Comparison of ENCODE assay signal across 22 cellular contexts in the genomic region with DNA sequence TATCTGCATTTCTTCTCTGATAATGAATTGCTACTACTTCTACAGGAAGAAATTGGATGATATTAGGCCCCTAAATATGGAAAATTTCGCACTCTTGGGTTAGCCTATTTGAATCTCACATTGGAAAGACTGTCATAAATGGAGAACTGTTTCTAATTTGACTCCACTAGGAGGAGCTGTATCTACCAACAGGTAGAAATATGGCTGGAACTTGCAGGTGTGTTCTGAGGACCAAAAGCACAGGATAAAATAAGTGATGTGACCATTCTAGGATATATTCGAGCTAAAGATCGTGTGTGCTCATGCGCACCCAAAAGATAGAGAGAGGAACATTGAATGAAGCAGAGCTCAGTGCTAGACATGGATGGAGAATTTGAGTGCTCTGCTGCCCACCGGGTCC. TPM values are rescaled to one million over a fixed set of nuclear protein-coding genes. Genes with fewer than 3 reads are reported as not detected.
DNase-seq lines count a peak whose midpoint lies in the region; ATAC-seq, FAIRE-seq and TF ChIP-seq lines count a peak whose summit lies in the region.
"Had no signal": no experiment of that assay in that cellular context is flagged by ENCODE, and none has a peak within 500 bp of the region (broad histone marks: within the 10 kb centered on the region; RNA-seq: fewer than 3 reads in every experiment).

No MANE protein-coding gene starts in this region.

- H3K36me3 ChIP-seq in HepG2 (replicated peaks in 1 of 2; ENCODE audit: control insufficient read depth in 1 of 2, insufficient read depth in 2 of 2, low read length in 2 of 2) (no peaks in the 10 kb centered on the region), right lobe of liver (no peaks in the 10 kb centered on the region), tibial artery (no peaks in the 10 kb centered on the region), gastrocnemius medialis (no peaks in the 10 kb centered on the region)
- H3K36me3 ChIP-seq: transverse colon had no signal

- H3K27me3 ChIP-seq in HepG2 (ENCODE audit: control insufficient read depth in 1 of 2, insufficient read depth in 2 of 2, low read length in 2 of 2) (no peaks in the 10 kb centered on the region), right lobe of liver (no peaks in the 10 kb centered on the region), tibial artery (no peaks in the 10 kb centered on the region), gastrocnemius medialis (no peaks in the 10 kb centered on the region)
- H3K27me3 ChIP-seq: transverse colon had no signal

- FAIRE-seq in HepG2 (lab: Jason Lieb, UNC), result no peak

- no peak overlapping the region for H2AFZ ChIP-seq in HepG2 (ENCODE audit: low read length)

- no peak overlapping the region for H3K27ac ChIP-seq in HepG2 (ENCODE audit: extremely low read length, insufficient read depth, low read length)
- no peak overlapping the region for H3K27ac ChIP-seq in right lobe of liver
- no peak overlapping the region for H3K27ac ChIP-seq in tibial artery
- H3K27ac ChIP-seq in gastrocnemius medialis, result no peak overlapping the region
- H3K27ac ChIP-seq: transverse colon had no signal

- no TSS peak for BruUV-seq in HepG2 (replicated peaks; lab: Mats Ljungman, UMichigan)

- no peak for TF ChIP-seq RAD21 in HepG2 (CRISPR knock-in tag; IDR thresholded peaks at IDR 0.05)

- no peak overlapping the region for H3K4me2 ChIP-seq in HepG2 (ENCODE audit: low read depth, low read length)

- TF ChIP-seq POLR2A in HepG2 (IDR thresholded peaks at IDR 0.05; ENCODE audit: insufficient read depth in 1 of 2, low read depth in 2 of 2, low read length in 2 of 2), result no peak
- no peak for TF ChIP-seq POLR2A in right lobe of liver (IDR thresholded peaks at IDR 0.05)
- no peak for TF ChIP-seq POLR2A in gastrocnemius medialis (IDR thresholded peaks at IDR 0.05)

- H3K9me3 ChIP-seq in HepG2 (ENCODE audit: low read length), result no peaks in the 10 kb centered on the region
- no peaks in the 10 kb centered on the region for H3K9me3 ChIP-seq in right lobe of liver
- H3K9me3 ChIP-seq in tibial artery, result no peaks in the 10 kb centered on the region
- H3K9me3 ChIP-seq in gastrocnemius medialis, result no peaks in the 10 kb centered on the region
- H3K9me3 ChIP-seq: transverse colon had no signal

- ATAC-seq in HepG2 (no peak), right lobe of liver (no peak), gastrocnemius medialis (no peak)
- ATAC-seq: HCT116 had no signal

- POLR2A ChIA-PET in HepG2 (lab: Yijun Ruan, JAX), result no interaction called here

- H3K4me3 ChIP-seq in HepG2 (replicated peaks in 1 of 3; ENCODE audit: insufficient read depth in 1 of 3, low read depth in 2 of 3, low read length in 3 of 3), result no peak overlapping the region
- no peak overlapping the region for H3K4me3 ChIP-seq in right lobe of liver
- H3K4me3 ChIP-seq in epithelial cell of esophagus (ENCODE audit: low read length), result no peak overlapping the region
- no peak overlapping the region for H3K4me3 ChIP-seq in tibial artery
- no peak overlapping the region for H3K4me3 ChIP-seq in gastrocnemius medialis
- H3K4me3 ChIP-seq: transverse colon had no signal

- 69% methylated on average over 4 of the region's 5 CpGs for WGBS in HepG2 (ENCODE audit: low lambda C conversion rate)
- 63% methylated on average over 5 of the region's 5 CpGs for WGBS in right lobe of liver (ENCODE audit: insufficient coverage, low coverage, low lambda C conversion rate, missing lambda C conversion rate)

- H3K9ac ChIP-seq in HepG2 (ENCODE audit: insufficient read depth, low read depth, low read length), result no peak overlapping the region

- H3K4me1 ChIP-seq in HepG2 (ENCODE audit: insufficient read depth, low read length) (no peaks in the 10 kb centered on the region), right lobe of liver (no peaks in the 10 kb centered on the region), tibial artery (no peaks in the 10 kb centered on the region), gastrocnemius medialis (no peaks in the 10 kb centered on the region)

- intact Hi-C loops in HepG2 (cut with micrococcal nuclease; ENCODE audit: unreplicated experiment) (no loop called here), right lobe of liver (cut with DNase I) (no loop called here), tibial artery (cut with DNase I; ENCODE audit: low total_unique reads) (no loop called here), gastrocnemius medialis (cut with DNase I; ENCODE audit: low total_unique reads) (loop anchor here (10.0 kb wide), 1 partner anchor 296 kb away; no protein-coding TSS in a partner anchor)

- TF ChIP-seq EP300 in HepG2 (IDR thresholded peaks at IDR 0.05; ENCODE audit: low read depth in 2 of 2, low read length in 2 of 2) (no peak), HepG2 (CRISPR knock-in tag; IDR thresholded peaks at IDR 0.05; ENCODE audit: borderline replicate concordance) (no peak)

- CTCF ChIA-PET in HepG2 (lab: Yijun Ruan, JAX; ENCODE audit: low intra/inter-chr PET ratio, low total read pairs), result no interaction called here

- TF ChIP-seq CTCF in HepG2 (CRISPR knock-in tag; IDR thresholded peaks at IDR 0.05) (peak; percentile 25; the same call in 1 of the 2 replicates), right lobe of liver (IDR thresholded peaks at IDR 0.05) (peak in 2 of 4 donors; percentile 13 to 21), epithelial cell of esophagus (IDR thresholded peaks at IDR 0.05; ENCODE audit: insufficient read depth, low read depth, low read length, missing control alignments) (no peak), tibial artery (IDR thresholded peaks at IDR 0.05) (no peak), gastrocnemius medialis (IDR thresholded peaks at IDR 0.05 in 4 of 5, conservative IDR thresholded peaks at IDR 0.05 in 1 of 5) (no peak)

- H3K79me2 ChIP-seq in HepG2 (ENCODE audit: insufficient read depth, low read length), result no peaks in the 10 kb centered on the region

- in situ Hi-C loops in HepG2 (cut with HindIII; ENCODE audit: extremely low pct_ligation_motif_present, low pct_unique_long_range_greater_than_20kb), result no loop called here
- in situ Hi-C loops in G401 (cut with HindIII; ENCODE audit: low sequenced_read_pairs), result no loop called here
- in situ Hi-C loops in gastrocnemius medialis (cut with MboI; ENCODE audit: low sequenced_read_pairs in 4 of 4), result no loop called here

- no peaks in the 10 kb centered on the region for H4K20me1 ChIP-seq in HepG2 (ENCODE audit: insufficient read depth, low read length)

- DNase-seq in HepG2 (ENCODE audit: low spot score) (no peak), right lobe of liver (no peak), NCI-H69 (lab: John Stamatoyannopoulos, UW) (peak; percentile 1), epithelial cell of esophagus (ENCODE audit: low read depth) (peak; percentile 2), G401 (ENCODE audit: low spot score) (no peak), tibial artery (no peak), NCI-H2171 treated with DMSO at 0.1 percent for 48 hours (lab: John Stamatoyannopoulos, UW) (no peak), gastrocnemius medialis (no peak)
- DNase-seq: activated CD4-positive, alpha-beta T cell treated with anti-CD3 and anti-CD28 coated beads, Interleukin-2, amount 50 U/mL, for 1 hour; activated naive CD8-positive, alpha-beta T cell treated with anti-CD3 and anti-CD28 coated beads, Interleukin-2, amount 10 ng/mL, durations not matched to agents 7 days and 5 days; activated T-cell treated with anti-CD3 and anti-CD28 coated beads, Interleukin-2, amount 50 U/mL, for 1 hour; head of caudate nucleus; KG1; NCI-H146; NCI-H774; occipital lobe; Right ventricle myocardium superior; T-helper 9 cell; transverse colon had no signal

RNA-seq across cellular contexts. Expression of a gene that starts 4.8 kb away (rescaled TPM):
- total RNA-seq in HepG2 (2016; rRNA removed; fragmentation: Illumina TruSeq; extraction: Trizol) (6.1 and 9.0 TPM in 2 replicates), right lobe of liver (1 to 10 TPM; 3.3 to 4.4 (median 3.6) TPM), gastrocnemius medialis (1 to 10 TPM; 3.4 to 5.1 (median 4.3) TPM)
- 1.5 and 1.8 TPM in 2 replicates for total RNA-seq in HepG2 (2016; cell fraction: cytosol; rRNA removed; fragmentation: Illumina TruSeq; extraction: Trizol; ENCODE audit: low read depth)
- 5.6 and 9.1 TPM in 2 replicates for total RNA-seq in HepG2 (2016; cell fraction: insoluble cytoplasmic fraction; rRNA removed; fragmentation: Illumina TruSeq; extraction: Trizol)
- total RNA-seq in HepG2 (2016; cell fraction: membrane; rRNA removed; fragmentation: Illumina TruSeq; extraction: Trizol), result 2.6 and 3.0 TPM in 2 replicates
- total RNA-seq in HepG2 (2016; cell fraction: nucleus; rRNA removed; fragmentation: Illumina TruSeq; extraction: Trizol), result 3.7 and 4.7 TPM in 2 replicates
- 3.3 and 3.6 TPM in 2 replicates for polyA plus RNA-seq in HepG2 (2011; rRNA removed)
- 2.7 and 2.8 TPM in 2 replicates for polyA plus RNA-seq in HepG2 (2011; cell fraction: cytosol; rRNA removed)
- 2.1 and 2.7 TPM in 2 replicates for polyA plus RNA-seq in HepG2 (2011; cell fraction: nucleus; rRNA removed)
- polyA plus RNA-seq in HepG2 (2012), result 7.0 and 9.9 TPM in 2 replicates
- 1.8 and 2.1 TPM in 2 replicates for polyA plus RNA-seq in HepG2 (2016; cell fraction: cytosol; fragmentation: Illumina TruSeq; extraction: Trizol; ENCODE audit: low read depth)
- polyA plus RNA-seq in HepG2 (2016; cell fraction: insoluble cytoplasmic fraction; fragmentation: Illumina TruSeq; extraction: Trizol; ENCODE audit: low read depth), result 15.5 and 16.8 TPM in 2 replicates
- polyA plus RNA-seq in HepG2 (2016; cell fraction: membrane; fragmentation: Illumina TruSeq; extraction: Trizol; ENCODE audit: low read depth), result 3.2 and 3.9 TPM in 2 replicates
- polyA plus RNA-seq in HepG2 (2016; cell fraction: nucleus; fragmentation: Illumina TruSeq; extraction: Trizol; ENCODE audit: insufficient read depth, low read depth), result 7.9 and 8.6 TPM in 2 replicates
- 1.6 and 2.6 TPM in 2 replicates for polyA minus RNA-seq in HepG2 (2011; rRNA and poly(A)+ RNA removed; ENCODE audit: low replicate concordance)
- polyA minus RNA-seq in HepG2 (2011; cell fraction: cytosol; rRNA and poly(A)+ RNA removed), result 2.5 and 2.9 TPM in 2 replicates
- polyA minus RNA-seq in HepG2 (2011; cell fraction: nucleus; rRNA and poly(A)+ RNA removed), result 3.2 and 5.0 TPM in 2 replicates
- total RNA-seq in G401 (2014; rRNA removed; shearing (Covaris generic)), result 6.2 and 7.6 TPM in 2 replicates

RNA-seq across cellular contexts. Expression of a gene that starts 52.7 kb away (rescaled TPM):
- total RNA-seq in HepG2 (2016; rRNA removed; fragmentation: Illumina TruSeq; extraction: Trizol) (1.7 and 1.9 TPM in 2 replicates), right lobe of liver (not detected), gastrocnemius medialis (not detected)
- total RNA-seq in HepG2 (2016; cell fraction: cytosol; rRNA removed; fragmentation: Illumina TruSeq; extraction: Trizol; ENCODE audit: low read depth), result 1.7 TPM in 1 of 2 replicates, not detected in the other
- total RNA-seq in HepG2 (2016; cell fraction: insoluble cytoplasmic fraction; rRNA removed; fragmentation: Illumina TruSeq; extraction: Trizol), result 1.0 and 2.2 TPM in 2 replicates
- total RNA-seq in HepG2 (2016; cell fraction: membrane; rRNA removed; fragmentation: Illumina TruSeq; extraction: Trizol), result 1.9 and 2.7 TPM in 2 replicates
- 1.8 and 1.9 TPM in 2 replicates for total RNA-seq in HepG2 (2016; cell fraction: nucleus; rRNA removed; fragmentation: Illumina TruSeq; extraction: Trizol)
- polyA plus RNA-seq in HepG2 (2011; rRNA removed), result 0.20 TPM in 1 of 2 replicates, not detected in the other
- 0.05 TPM in 1 of 2 replicates, not detected in the other for polyA plus RNA-seq in HepG2 (2011; cell fraction: cytosol; rRNA removed)
- polyA plus RNA-seq in HepG2 (2011; cell fraction: nucleus; rRNA removed), result not detected in 2 replicates
- polyA plus RNA-seq in HepG2 (2012), result 0.36 and 0.52 TPM in 2 replicates
- 0.54 and 0.57 TPM in 2 replicates for polyA plus RNA-seq in HepG2 (2016; cell fraction: cytosol; fragmentation: Illumina TruSeq; extraction: Trizol; ENCODE audit: low read depth)
- polyA plus RNA-seq in HepG2 (2016; cell fraction: insoluble cytoplasmic fraction; fragmentation: Illumina TruSeq; extraction: Trizol; ENCODE audit: low read depth), result 1.8 and 1.9 TPM in 2 replicates
- 0.73 and 1.3 TPM in 2 replicates for polyA plus RNA-seq in HepG2 (2016; cell fraction: membrane; fragmentation: Illumina TruSeq; extraction: Trizol; ENCODE audit: low read depth)
- 1.0 and 2.4 TPM in 2 replicates for polyA plus RNA-seq in HepG2 (2016; cell fraction: nucleus; fragmentation: Illumina TruSeq; extraction: Trizol; ENCODE audit: insufficient read depth, low read depth)
- polyA minus RNA-seq in HepG2 (2011; rRNA and poly(A)+ RNA removed; ENCODE audit: low replicate concordance), result not detected in 2 replicates
- polyA minus RNA-seq in HepG2 (2011; cell fraction: cytosol; rRNA and poly(A)+ RNA removed), result not detected in 2 replicates
- not detected in 2 replicates for polyA minus RNA-seq in HepG2 (2011; cell fraction: nucleus; rRNA and poly(A)+ RNA removed)
- not detected in 2 replicates for total RNA-seq in G401 (2014; rRNA removed; shearing (Covaris generic))
- total RNA-seq: activated naive CD8-positive, alpha-beta T cell treated with anti-CD3 and anti-CD28 coated beads, Interleukin-2, amount 10 ng/mL, durations not matched to agents 7 days and 5 days; cardiac septum; Right ventricle myocardium superior; skeletal muscle tissue; transverse colon had no signal

Comparison
In these comparisons a context has a peak if more than half of its experiments do, and no peak if none do; other contexts are left out.
1. DNase-seq: peak in NCI-H69 (single experiment) and epithelial cell of esophagus (single experiment); none in HepG2 (single experiment), right lobe of liver (0 of 3), G401 (single experiment), tibial artery (0 of 2), NCI-H2171 treated with DMSO at 0.1 percent for 48 hours (single experiment) and gastrocnemius medialis (0 of 2).